In genomic region chr11:82899957-82900276, GRCh38 we compare ENCODE assay signal across 8 cellular contexts. TPM values are rescaled to one million over a fixed set of nuclear protein-coding genes. Genes with fewer than 3 reads are reported as not detected.
DNase-seq lines count a peak whose midpoint lies in the region; ATAC-seq and TF ChIP-seq lines count a peak whose summit lies in the region.

No MANE protein-coding gene starts in this region.

- TF ChIP-seq CTCF in fibroblast of mammary gland (conservative IDR thresholded peaks at IDR 0.05; ENCODE audit: control insufficient read depth, insufficient read depth, low read depth, low read length) (no peak), gastrocnemius medialis (IDR thresholded peaks at IDR 0.05 in 4 of 5, conservative IDR thresholded peaks at IDR 0.05 in 1 of 5) (no peak)

- in situ Hi-C loops in gastrocnemius medialis (cut with MboI; ENCODE audit: low sequenced_read_pairs in 4 of 4) = loop anchor here (10.0 to 25.0 kb wide), 5 partner anchors 175 to 355 kb away; partner anchors contain the start of genes ANKRD42 (in 2 of the 4) and RAB30 (in 1 of the 4)

- peaks cover 21 to 32% of the 10 kb centered on the region in 2 donors for H3K4me1 ChIP-seq in gastrocnemius medialis

- peak overlapping the region; percentile 87 for H3K4me3 ChIP-seq in fibroblast of mammary gland (ENCODE audit: control insufficient read depth, low read depth, low read length)
- peak overlapping the region; percentile 66 to 94 (median 82) for H3K4me3 ChIP-seq in gastrocnemius medialis

- no peaks in the 10 kb centered on the region for H3K9me3 ChIP-seq in gastrocnemius medialis

- TF ChIP-seq POLR2A in gastrocnemius medialis (IDR thresholded peaks at IDR 0.05) = no peak

- ATAC-seq in gastrocnemius medialis = peak in 1 of 2 donors; percentile 6

- DNase-seq in NCI-H526 treated with DMSO at 0.1 percent for 48 hours (lab: John Stamatoyannopoulos, UW) (peak; percentile 59), NCI-H526 (lab: John Stamatoyannopoulos, UW) (no peak), RKO (ENCODE audit: low spot score) (peak; percentile 21), fibroblast of mammary gland (ENCODE audit: low read depth) (no peak), gastrocnemius medialis (no peak), glomerular visceral epithelial cell (ENCODE audit: extremely low spot score) (no peak), NCI-H748 treated with DMSO at 0.1 percent for 48 hours (lab: John Stamatoyannopoulos, UW) (no peak), DMS114 treated with DMSO at 0.1 percent for 48 hours (lab: John Stamatoyannopoulos, UW; ENCODE audit: unreplicated experiment) (no peak)

- H3K36me3 ChIP-seq in gastrocnemius medialis = no peaks in the 10 kb centered on the region

- H3K27me3 ChIP-seq in gastrocnemius medialis = no peaks in the 10 kb centered on the region

- intact Hi-C loops in gastrocnemius medialis (cut with DNase I; ENCODE audit: low total_unique reads) = loop anchor here (1.0 to 10.0 kb wide), 6 partner anchors 33 to 293 kb away; partner anchors contain the start of genes ANKRD42 and RAB30

- H3K27ac ChIP-seq in gastrocnemius medialis = peak overlapping the region; percentile 90 to 96 (median 94)

RNA-seq across cellular contexts. Expression of gene PRCP, which starts 0.3 kb away (rescaled TPM):
- 10 to 100 TPM in 2 of 4 donors, 1 to 10 TPM in 2; 7.1 to 17.8 (median 9.5) TPM for total RNA-seq in gastrocnemius medialis

RNA-seq across cellular contexts. Expression of gene DDIAS, which starts 1.6 kb away (rescaled TPM):
- 1 to 10 TPM in 3 of 4 donors, under 1 TPM in 1; 0.67 to 2.1 (median 1.1) TPM for total RNA-seq in gastrocnemius medialis

Comparison
In these comparisons a context has a peak if more than half of its experiments do, and no peak if none do; other contexts are left out.
1. DNase-seq: peak in NCI-H526 treated with DMSO at 0.1 percent for 48 hours (single experiment) and RKO (single experiment); none in NCI-H526 (0 of 2), fibroblast of mammary gland (single experiment), gastrocnemius medialis (0 of 2), glomerular visceral epithelial cell (single experiment), NCI-H748 treated with DMSO at 0.1 percent for 48 hours (single experiment) and DMS114 treated with DMSO at 0.1 percent for 48 hours (single experiment).